7 cellular contexts compared by ENCODE assay signal in genomic region chr9:136943291-136944093, GRCh38.
DNase-seq lines count a peak whose midpoint lies in the region; ATAC-seq and TF ChIP-seq lines count a peak whose summit lies in the region.

No MANE protein-coding gene starts in this region.

- H3K9me3 ChIP-seq in adipocyte (ENCODE audit: control insufficient read depth, low read length), result no peaks in the 10 kb centered on the region
- no peaks in the 10 kb centered on the region for H3K9me3 ChIP-seq in iPS-20b (ENCODE audit: insufficient read depth, low read depth, low read length)

- H3K4me1 ChIP-seq in adipocyte (ENCODE audit: control insufficient read depth, insufficient read depth, low read length) (peaks cover 12% of the 10 kb centered on the region), iPS-20b (ENCODE audit: insufficient read depth, low read length) (no peaks in the 10 kb centered on the region)

- TF ChIP-seq CTCF in GM12865 (IDR thresholded peaks at IDR 0.05; ENCODE audit: insufficient read depth, low read depth, low read length, missing control alignments), result no peak
- 0 out of 2 replicates have a peak, but pooled peaks have one; percentile 12 for TF ChIP-seq CTCF in LNCaP clone FGC (IDR thresholded peaks at IDR 0.05; ENCODE audit: control insufficient read depth, extremely low read depth, insufficient read depth)

- DNase-seq in GM12865 (ENCODE audit: low read depth) (peak; percentile 63), LNCaP clone FGC (ENCODE audit: low read depth) (no peak), adipocyte (ENCODE audit: low read depth) (no peak), Ammon's horn (ENCODE audit: low spot score) (no peak)
- DNase-seq in stimulated activated CD4-positive, alpha-beta T cell treated with anti-CD3 and anti-CD28 coated beads, Interleukin-4, amount 100 ng/mL, for 1 hour, result peak; percentile 31

- H3K27ac ChIP-seq in iPS-20b (ENCODE audit: low read length), result no peak overlapping the region

- H3K36me3 ChIP-seq in adipocyte (ENCODE audit: control insufficient read depth, insufficient read depth, low read length, severe bottlenecking) (peaks cover 36% of the 10 kb centered on the region), iPS-20b (ENCODE audit: insufficient read depth, low read depth, low read length) (peaks cover 29% of the 10 kb centered on the region)

- peak overlapping the region; percentile 94 for H3K4me3 ChIP-seq in GM12865 (ENCODE audit: low read depth, low read length)
- peak overlapping the region; percentile 81 for H3K4me3 ChIP-seq in LNCaP clone FGC (ENCODE audit: low read depth, low read length)
- H3K4me3 ChIP-seq in adipocyte (ENCODE audit: low read length), result peak overlapping the region; percentile 92
- H3K4me3 ChIP-seq in iPS-20b (ENCODE audit: low read length), result peak overlapping the region; percentile 76

- peak; percentile 4 for ATAC-seq in GM21737 (IDR thresholded peaks at IDR 0.05; ENCODE audit: unreplicated experiment)

- H3K27me3 ChIP-seq in adipocyte (replicated peaks; ENCODE audit: control insufficient read depth, insufficient read depth, low read length) (no peaks in the 10 kb centered on the region), iPS-20b (ENCODE audit: insufficient read depth, low read length) (no peaks in the 10 kb centered on the region)

- H3K9ac ChIP-seq in adipocyte (ENCODE audit: low read length) (peak overlapping the region; percentile 97), iPS-20b (ENCODE audit: low read depth, low read length) (peak overlapping the region; percentile 65; the same call in 1 of the 2 replicates)

Comparison
In these comparisons a context has a peak if more than half of its experiments do, and no peak if none do; other contexts are left out.
1. DNase-seq: peak in GM12865 (single experiment) and stimulated activated CD4-positive, alpha-beta T cell treated with anti-CD3 and anti-CD28 coated beads, Interleukin-4, amount 100 ng/mL, for 1 hour (single experiment); none in LNCaP clone FGC (single experiment), adipocyte (single experiment) and Ammon's horn (single experiment).
2. Peak in every context shown above with its lines, with median percentiles within 50 percentile points of each other: H3K4me3 ChIP-seq.